2 cellular contexts compared by ENCODE assay signal in genomic region chr17:7091311-7092020, GRCh38. TPM values are rescaled to one million over a fixed set of nuclear protein-coding genes. Genes with fewer than 3 reads are reported as not detected.
"Had no signal": no experiment of that assay in that cellular context is flagged by ENCODE, and none has a peak within 500 bp of the region (broad histone marks: within the 10 kb centered on the region; RNA-seq: fewer than 3 reads in every experiment).

No MANE protein-coding gene starts in this region.

RNA-seq across cellular contexts. Expression of gene CLEC10A, which starts 11.4 kb away (rescaled TPM):
- total RNA-seq: activated T-cell treated with anti-CD3 and anti-CD28 coated beads, Interleukin-2, amount 50 U/mL, for 4 hours; epithelial cell of proximal tubule had no signal

RNA-seq across cellular contexts. Expression of gene ASGR2, which starts 23.2 kb away (rescaled TPM):
- total RNA-seq: epithelial cell of proximal tubule had no signal

RNA-seq across cellular contexts. Expression of gene SLC16A11, which starts 47.6 kb away (rescaled TPM):
- total RNA-seq: epithelial cell of proximal tubule had no signal
